Comparison of ENCODE assay signal across 11 cellular contexts in genomic region chr11:35541621-35542375, GRCh38. TPM values are rescaled to one million over a fixed set of nuclear protein-coding genes. Genes with fewer than 3 reads are reported as not detected.
DNase-seq lines count a peak whose midpoint lies in the region; TF ChIP-seq lines count a peak whose summit lies in the region.
"Had no signal": no experiment of that assay in that cellular context is flagged by ENCODE, and none has a peak within 500 bp of the region (broad histone marks: within the 10 kb centered on the region; RNA-seq: fewer than 3 reads in every experiment).

No MANE protein-coding gene starts in this region.

- H3K4me3 ChIP-seq in esophagus squamous epithelium (no peak overlapping the region), muscle layer of duodenum (ENCODE audit: low read depth in 1 of 2, low read length in 2 of 2) (no peak overlapping the region), uterus (no peak overlapping the region), H7 (ENCODE audit: insufficient read depth, low read depth, low read length) (no peak overlapping the region)

- H3K27ac ChIP-seq in esophagus squamous epithelium: peak overlapping the region in 3 of 4 donors; percentile 25 to 71 (median 64)
- H3K27ac ChIP-seq in muscle layer of duodenum (ENCODE audit: low read length): peak overlapping the region; percentile 50
- peak overlapping the region; percentile 75 to 81 for H3K27ac ChIP-seq in uterus

- intact Hi-C loops in esophagus squamous epithelium (cut with DNase I): no loop called here
- intact Hi-C loops in uterus (cut with DNase I; ENCODE audit: low total_unique reads): no loop called here

- H3K9me3 ChIP-seq in esophagus squamous epithelium (no peaks in the 10 kb centered on the region), muscle layer of duodenum (ENCODE audit: control insufficient read depth in 1 of 2, low read length in 2 of 2) (no peaks in the 10 kb centered on the region), uterus (no peaks in the 10 kb centered on the region)

- TF ChIP-seq POLR2A in esophagus squamous epithelium (IDR thresholded peaks at IDR 0.05) (no peak), uterus (IDR thresholded peaks at IDR 0.05) (no peak)

- 20 to 25% methylated on average over 4 of the region's 4 CpGs for WGBS in esophagus squamous epithelium, 2 donors

- H3K27me3 ChIP-seq in esophagus squamous epithelium (no peaks in the 10 kb centered on the region), muscle layer of duodenum (ENCODE audit: low read depth, low read length) (no peaks in the 10 kb centered on the region), uterus (no peaks in the 10 kb centered on the region), H7 (ENCODE audit: control insufficient read depth, insufficient read depth, low read length) (no peaks in the 10 kb centered on the region)

- H3K4me1 ChIP-seq in esophagus squamous epithelium (peaks cover 0 to 21% (median 19%) of the 10 kb centered on the region in 3 donors), muscle layer of duodenum (ENCODE audit: control insufficient read depth in 1 of 2, insufficient read depth in 2 of 2, low read length in 2 of 2) (peaks cover 6 to 16% of the 10 kb centered on the region in 2 donors), uterus (peaks cover 6 to 17% of the 10 kb centered on the region in 2 donors)

- no peaks in the 10 kb centered on the region for H3K36me3 ChIP-seq in esophagus squamous epithelium
- H3K36me3 ChIP-seq in muscle layer of duodenum (ENCODE audit: control insufficient read depth in 1 of 2, insufficient read depth in 2 of 2, low read length in 2 of 2): no peaks in the 10 kb centered on the region
- H3K36me3 ChIP-seq in uterus: no peaks in the 10 kb centered on the region
- no peaks in the 10 kb centered on the region for H3K36me3 ChIP-seq in H7 (replicated peaks; ENCODE audit: control insufficient read depth, insufficient read depth, low read length)

- no peak for TF ChIP-seq CTCF in esophagus squamous epithelium (IDR thresholded peaks at IDR 0.05)
- no peak for TF ChIP-seq CTCF in uterus (IDR thresholded peaks at IDR 0.05)

- DNase-seq in RPMI7951 (ENCODE audit: low read depth): peak; percentile 34
- DNase-seq in esophagus squamous epithelium (lab: John Stamatoyannopoulos, UW): no peak
- DNase-seq in uterus: peak; percentile 79 to 92
- no peak for DNase-seq in activated effector memory CD4-positive, alpha-beta T cell treated with anti-CD3 and anti-CD28 coated beads, Interleukin-2, amount 50 U/mL, for 16 hours
- no peak for DNase-seq in NCI-H446 treated with DMSO at 0.1 percent for 48 hours (lab: John Stamatoyannopoulos, UW)
- no peak for DNase-seq in H7
- DNase-seq: activated T-cell treated with anti-CD3 and anti-CD28 coated beads, Interleukin-2, amount 50 U/mL, for 24 hours; NCI-H526; stimulated activated naive CD8-positive, alpha-beta T cell treated with anti-CD3 and anti-CD28 coated beads, Interleukin-15, Interleukin-2, amounts not matched to agents 100 U/mL and 50 U/mL, for 24 hours; T-helper 17 cell had no signal

RNA-seq across cellular contexts. Expression of gene PAMR1, which starts 16.4 kb away (rescaled TPM):
- total RNA-seq in RPMI7951 (2014; rRNA removed; shearing (Covaris generic)): under 0.01 and 0.24 TPM in 2 replicates
- 1 to 10 TPM in 3 of 4 donors, under 1 TPM in 1; 0.34 to 9.2 (median 3.8) TPM for total RNA-seq in esophagus squamous epithelium
- 100 to 1,000 TPM in 1 of 4 donors, 10 to 100 TPM in 3; 26.8 to 172 (median 53.6) TPM for total RNA-seq in uterus
- total RNA-seq in H7 (2014; rRNA removed; shearing (Covaris generic)): 3.2 and 3.9 TPM in 2 replicates
- total RNA-seq: T-helper 17 cell had no signal

Comparison
In these comparisons a context has a peak if more than half of its experiments do, and no peak if none do; other contexts are left out.
1. DNase-seq: peak in RPMI7951 (single experiment) and uterus (2 of 2); none in esophagus squamous epithelium (single experiment), activated effector memory CD4-positive, alpha-beta T cell treated with anti-CD3 and anti-CD28 coated beads, Interleukin-2, amount 50 U/mL, for 16 hours (single experiment), NCI-H446 treated with DMSO at 0.1 percent for 48 hours (single experiment) and H7 (single experiment).
2. Peak in every context shown above with its lines, with median percentiles within 50 percentile points of each other: H3K27ac ChIP-seq.